Comparison of ENCODE assay signal across 22 cellular contexts in the genomic region with DNA sequence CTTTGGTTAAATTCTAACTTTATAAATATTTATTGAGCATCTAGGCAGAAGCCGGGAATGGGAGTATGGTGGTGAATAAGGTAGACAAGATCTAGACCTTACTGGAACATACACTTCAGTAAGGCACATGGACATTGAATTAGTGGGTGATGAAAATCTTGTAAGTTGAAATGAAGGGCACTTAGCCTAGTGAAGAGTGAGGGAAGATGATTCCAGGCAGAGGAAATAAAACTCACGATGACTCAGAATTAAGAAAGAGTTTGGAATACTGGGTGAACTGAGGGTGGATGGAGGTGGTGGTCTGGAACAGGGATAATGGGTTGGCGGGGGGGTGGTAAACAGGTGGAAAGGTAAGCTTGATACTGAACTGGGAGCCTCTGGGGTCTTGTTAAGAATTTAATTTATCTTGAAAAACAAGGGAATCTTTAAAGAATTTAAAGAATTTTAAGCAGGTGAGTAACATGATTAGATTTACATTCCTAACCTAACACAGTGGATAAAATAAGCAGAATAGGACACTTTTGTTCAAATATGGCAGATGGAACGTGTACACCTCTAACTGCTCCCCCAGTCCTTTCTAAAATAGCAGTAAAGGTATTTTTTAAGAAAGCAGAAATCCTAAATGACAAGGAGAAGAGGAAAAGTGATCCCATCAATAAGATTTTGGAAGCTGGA.
DNase-seq lines count a peak whose midpoint lies in the region; ATAC-seq and TF ChIP-seq lines count a peak whose summit lies in the region.
"Had no signal": no experiment of that assay in that cellular context is flagged by ENCODE, and none has a peak within 500 bp of the region (broad histone marks: within the 10 kb centered on the region; RNA-seq: fewer than 3 reads in every experiment).

No MANE protein-coding gene starts in this region.

- H2AFZ ChIP-seq in fibroblast of lung (ENCODE audit: low read length) = no peak overlapping the region

- H3K4me3 Mint-ChIP-seq in MCF 10A (ENCODE audit: unreplicated experiment) = no peak overlapping the region
- H3K4me3 Mint-ChIP-seq in activated T-cell treated with anti-CD3 and anti-CD28 coated beads, Interleukin-2, amount 50 U/mL, for 24 hours = no peak overlapping the region
- H3K4me3 Mint-ChIP-seq: activated naive CD4-positive, alpha-beta T cell treated with anti-CD3 and anti-CD28 coated beads, Interleukin-2, amount 50 U/mL, for 24 hours; naive B cell had no signal

- TF ChIP-seq CTCF in MCF 10A (IDR thresholded peaks at IDR 0.05; ENCODE audit: unreplicated experiment) (no peak), breast epithelium (IDR thresholded peaks at IDR 0.05) (no peak), fibroblast of lung (conservative IDR thresholded peaks at IDR 0.05 in 1 of 2, IDR thresholded peaks at IDR 0.05 in 1 of 2; ENCODE audit: low read depth in 1 of 2, low read length in 2 of 2) (no peak), GM13976 (IDR thresholded peaks at IDR 0.05; ENCODE audit: borderline replicate concordance, control extremely low read depth, extremely low read depth, insufficient read depth, missing control alignments) (no peak)

- no peaks in the 10 kb centered on the region for H4K20me1 ChIP-seq in fibroblast of lung (ENCODE audit: control insufficient read depth, extremely low read depth, insufficient read depth, low read length)
- H4K20me1 ChIP-seq: BLaER1 had no signal

- H3K9me3 ChIP-seq in breast epithelium (no peaks in the 10 kb centered on the region), fibroblast of lung (ENCODE audit: control insufficient read depth, insufficient read depth, low read depth, low read length) (no peaks in the 10 kb centered on the region)
- H3K9me3 ChIP-seq: BLaER1, body of pancreas, gastrocnemius medialis, right lobe of liver, uterus had no signal

- H3K36me3 Mint-ChIP-seq in MCF 10A (ENCODE audit: insufficient read depth, unreplicated experiment) = no peaks in the 10 kb centered on the region
- no peaks in the 10 kb centered on the region for H3K36me3 Mint-ChIP-seq in activated T-cell treated with anti-CD3 and anti-CD28 coated beads, Interleukin-2, amount 50 U/mL, for 24 hours (ENCODE audit: low read depth)
- H3K36me3 Mint-ChIP-seq: activated naive CD4-positive, alpha-beta T cell treated with anti-CD3 and anti-CD28 coated beads, Interleukin-2, amount 50 U/mL, for 24 hours; naive B cell had no signal

- no peak overlapping the region for H3K4me3 ChIP-seq in breast epithelium
- H3K4me3 ChIP-seq in fibroblast of lung (replicated peaks in 1 of 4; ENCODE audit: control extremely low read depth in 1 of 4, insufficient read depth in 1 of 4, low read depth in 3 of 4, low read length in 4 of 4) = no peak overlapping the region
- H3K4me3 ChIP-seq: BLaER1, body of pancreas, coronary artery, gastrocnemius medialis, right lobe of liver, uterus had no signal

- H3K27me3 ChIP-seq in breast epithelium = no peaks in the 10 kb centered on the region
- no peaks in the 10 kb centered on the region for H3K27me3 ChIP-seq in fibroblast of lung (ENCODE audit: control insufficient read depth, insufficient read depth, low read length)
- H3K27me3 ChIP-seq: BLaER1, body of pancreas, gastrocnemius medialis, right lobe of liver, uterus had no signal

- in situ Hi-C loops in GM13976 (cut with MboI; ENCODE audit: low sequenced_read_pairs, unreplicated experiment) = no loop called here

- no peak overlapping the region for H3K27ac Mint-ChIP-seq in MCF 10A (ENCODE audit: low read depth, unreplicated experiment)
- no peak overlapping the region for H3K27ac Mint-ChIP-seq in activated T-cell treated with anti-CD3 and anti-CD28 coated beads, Interleukin-2, amount 50 U/mL, for 24 hours
- H3K27ac Mint-ChIP-seq: activated naive CD4-positive, alpha-beta T cell treated with anti-CD3 and anti-CD28 coated beads, Interleukin-2, amount 50 U/mL, for 24 hours had no signal

- H3K36me3 ChIP-seq in breast epithelium (no peaks in the 10 kb centered on the region), fibroblast of lung (ENCODE audit: control insufficient read depth, insufficient read depth, low read length) (no peaks in the 10 kb centered on the region)
- H3K36me3 ChIP-seq: BLaER1, gastrocnemius medialis, uterus had no signal

- H3K9ac ChIP-seq in fibroblast of lung (ENCODE audit: insufficient read depth, low read length) = no peak overlapping the region
- H3K9ac ChIP-seq: BLaER1, KMS-11 had no signal

- intact Hi-C loops in MCF 10A (cut with micrococcal nuclease) = no loop called here
- intact Hi-C loops in breast epithelium (cut with DNase I; ENCODE audit: low total_unique reads) = loop anchor here (5.0 kb wide), 1 partner anchor 348 kb away; no protein-coding TSS in a partner anchor

- H3K27me3 Mint-ChIP-seq in MCF 10A (ENCODE audit: insufficient read depth, unreplicated experiment) = no peaks in the 10 kb centered on the region
- H3K27me3 Mint-ChIP-seq in activated T-cell treated with anti-CD3 and anti-CD28 coated beads, Interleukin-2, amount 50 U/mL, for 24 hours = no peaks in the 10 kb centered on the region
- H3K27me3 Mint-ChIP-seq: activated naive CD4-positive, alpha-beta T cell treated with anti-CD3 and anti-CD28 coated beads, Interleukin-2, amount 50 U/mL, for 24 hours had no signal

- H3K79me2 ChIP-seq in fibroblast of lung (ENCODE audit: control insufficient read depth, insufficient read depth, low read length) = no peaks in the 10 kb centered on the region

- H3K27ac ChIP-seq in breast epithelium (no peak overlapping the region), fibroblast of lung (ENCODE audit: insufficient read depth, low read length) (no peak overlapping the region)
- H3K27ac ChIP-seq: BLaER1, body of pancreas, coronary artery, gastrocnemius medialis, KMS-11, right lobe of liver, RWPE1, uterus had no signal

- H3K4me1 ChIP-seq in breast epithelium = no peaks in the 10 kb centered on the region
- no peaks in the 10 kb centered on the region for H3K4me1 ChIP-seq in fibroblast of lung (ENCODE audit: control insufficient read depth, extremely low read depth, insufficient read depth, low read length)
- H3K4me1 ChIP-seq: BLaER1, body of pancreas, gastrocnemius medialis, right lobe of liver, uterus had no signal

- no peak overlapping the region for H3K4me2 ChIP-seq in fibroblast of lung (ENCODE audit: extremely low read depth, insufficient read depth, low read length)
- H3K4me2 ChIP-seq: BLaER1, KMS-11 had no signal

- ATAC-seq in SK-N-SH treated with all-trans-retinoic acid at 6 μM for 48 hours = peak; percentile 71
- ATAC-seq: body of pancreas, gastrocnemius medialis, right lobe of liver had no signal

- peak; percentile 11 for DNase-seq in MCF 10A (ENCODE audit: unreplicated experiment)
- no peak for DNase-seq in breast epithelium (ENCODE audit: low spot score in 2 of 2)
- DNase-seq in fibroblast of lung (ENCODE audit: low read depth in 2 of 2) = peak; percentile 20 to 21
- DNase-seq in activated T-cell treated with anti-CD3 and anti-CD28 coated beads, Interleukin-2, amount 50 U/mL, for 24 hours = no peak
- no peak for DNase-seq in MV-4-11 (lab: John Stamatoyannopoulos, UW)
- DNase-seq in GM13976 (ENCODE audit: low spot score) = no peak
- no peak for DNase-seq in middle frontal gyrus (ENCODE audit: extremely low spot score, low spot score)
- DNase-seq: activated CD4-positive, alpha-beta T cell treated with anti-CD3 and anti-CD28 coated beads for 1 hour; body of pancreas; gastrocnemius medialis; kidney glomerular epithelial cell; naive B cell; NCI-H1092 treated with DMSO at 0.1 percent for 48 hours; NCI-H2081 treated with DMSO at 0.1 percent for 48 hours; right lobe of liver; uterus had no signal

- TF ChIP-seq POLR2A in breast epithelium (IDR thresholded peaks at IDR 0.05) = no peak

- CTCF ChIA-PET in MCF 10A (lab: Yijun Ruan, JAX) = interaction anchor here (1.1 kb wide), 1 partner anchor 10 kb away, joined by 4 read pairs; no protein-coding TSS in a partner anchor

- no peaks in the 10 kb centered on the region for H3K9me3 Mint-ChIP-seq in MCF 10A (ENCODE audit: unreplicated experiment)
- no peaks in the 10 kb centered on the region for H3K9me3 Mint-ChIP-seq in activated T-cell treated with anti-CD3 and anti-CD28 coated beads, Interleukin-2, amount 50 U/mL, for 24 hours
- H3K9me3 Mint-ChIP-seq: activated naive CD4-positive, alpha-beta T cell treated with anti-CD3 and anti-CD28 coated beads, Interleukin-2, amount 50 U/mL, for 24 hours had no signal

- no TSS peak for BruUV-seq in MCF 10A (replicated peaks; lab: Mats Ljungman, UMichigan)

- H3K4me1 Mint-ChIP-seq in MCF 10A (ENCODE audit: insufficient read depth, unreplicated experiment) = peaks cover 11% of the 10 kb centered on the region
- H3K4me1 Mint-ChIP-seq in activated T-cell treated with anti-CD3 and anti-CD28 coated beads, Interleukin-2, amount 50 U/mL, for 24 hours (ENCODE audit: low read depth) = peaks cover 2% of the 10 kb centered on the region
- H3K4me1 Mint-ChIP-seq: activated naive CD4-positive, alpha-beta T cell treated with anti-CD3 and anti-CD28 coated beads, Interleukin-2, amount 50 U/mL, for 24 hours; naive B cell had no signal

- POLR2A ChIA-PET in MCF 10A (lab: Yijun Ruan, JAX) = no interaction called here

TF ChIP-seq in SK-N-SH treated with all-trans-retinoic acid at 6 μM for 48 hours, 23 proteins besides CTCF, POLR2A, EP300 and RAD21 (continues in another document):
- TF ChIP-seq TCF4 (CRISPR knock-in tag; IDR thresholded peaks at IDR 0.05; ENCODE audit: borderline replicate concordance) (no peak), ZNF8 (CRISPR knock-in tag; IDR thresholded peaks at IDR 0.05) (no peak), ZFP30 (CRISPR knock-in tag; IDR thresholded peaks at IDR 0.05) (no peak), CSRNP3 (CRISPR knock-in tag; IDR thresholded peaks at IDR 0.05) (no peak), ZC3H10 (CRISPR knock-in tag; IDR thresholded peaks at IDR 0.05) (no peak), ARNTL (CRISPR knock-in tag; IDR thresholded peaks at IDR 0.05; ENCODE audit: borderline replicate concordance, low read depth) (no peak), ISL1 (CRISPR knock-in tag; IDR thresholded peaks at IDR 0.05) (no peak)

Comparison
In these comparisons a context has a peak if more than half of its experiments do, and no peak if none do; other contexts are left out.
1. DNase-seq: peak in MCF 10A (single experiment) and fibroblast of lung (2 of 2); none in breast epithelium (0 of 2), activated T-cell treated with anti-CD3 and anti-CD28 coated beads, Interleukin-2, amount 50 U/mL, for 24 hours (single experiment), MV-4-11 (single experiment), GM13976 (single experiment) and middle frontal gyrus (single experiment).